Comparison of ENCODE assay signal across 15 cellular contexts in genomic region chr5:149028984-149029383, GRCh38. TPM values are rescaled to one million over a fixed set of nuclear protein-coding genes. Genes with fewer than 3 reads are reported as not detected.
A peak's percentile ranks its signal among the peaks of the same experiment; 100 is the strongest.
DNase-seq lines count a peak whose midpoint lies in the region; ATAC-seq, FAIRE-seq and TF ChIP-seq lines count a peak whose summit lies in the region.
"Had no signal": no experiment of that assay in that cellular context is flagged by ENCODE, and none has a peak within 500 bp of the region (broad histone marks: within the 10 kb centered on the region; RNA-seq: fewer than 3 reads in every experiment).

No MANE protein-coding gene starts in this region.

- H3K18ac ChIP-seq in mesenchymal stem cell (ENCODE audit: low read depth in 1 of 2, low read length in 2 of 2): peak overlapping the region in 1 of 2 experiments; percentile 28

- H4K8ac ChIP-seq in mesenchymal stem cell (ENCODE audit: low read length): no peak overlapping the region

- no peak overlapping the region for H3K4me3 Mint-ChIP-seq in activated CD4-positive, alpha-beta T cell treated with anti-CD3 and anti-CD28 coated beads, Interleukin-2, amount 10 ng/mL, durations not matched to agents 24 days and 14 days
- H3K4me3 Mint-ChIP-seq: GM23338, H9, IgD-negative memory B cell had no signal

- H3K9me3 ChIP-seq in endothelial cell of umbilical vein (replicated peaks; ENCODE audit: control insufficient read depth, insufficient read depth, low read length) (no peaks in the 10 kb centered on the region), mesenchymal stem cell (ENCODE audit: control insufficient read depth, low read length) (no peaks in the 10 kb centered on the region)
- H3K9me3 ChIP-seq: Caco-2 had no signal

- H4K91ac ChIP-seq in mesenchymal stem cell (ENCODE audit: low read length): no peak overlapping the region

- DNase-seq in activated CD4-positive, alpha-beta T cell treated with anti-CD3 and anti-CD28 coated beads, Interleukin-2, amount 10 ng/mL, durations not matched to agents 24 days and 14 days: peak; percentile 43
- no peak for DNase-seq in activated CD4-positive, alpha-beta T cell treated with anti-CD3 and anti-CD28 coated beads for 4 hours
- DNase-seq in endothelial cell of umbilical vein (ENCODE audit: low read depth, low spot score) (peak; percentile 13), mesenchymal stem cell (no peak), NCI-H82 (lab: John Stamatoyannopoulos, UW) (no peak), NCI-H2029 treated with DMSO at 0.1 percent for 48 hours (lab: John Stamatoyannopoulos, UW) (no peak), GM13976 (ENCODE audit: low spot score) (no peak)
- DNase-seq: Caco-2; CD8-positive, alpha-beta memory T cell; DND-41; GDM1; H9 had no signal

- intact Hi-C loops in activated CD4-positive, alpha-beta T cell treated with anti-CD3 and anti-CD28 coated beads, Interleukin-2, amount 10 ng/mL, durations not matched to agents 24 days and 14 days (cut with micrococcal nuclease): no loop called here
- intact Hi-C loops in endothelial cell of umbilical vein (cut with micrococcal nuclease): no loop called here

- ATAC-seq in HG02840 (IDR thresholded peaks at IDR 0.05; ENCODE audit: low FRiP score, unreplicated experiment): no peak
- ATAC-seq: GM23338 had no signal

- H3K4me1 Mint-ChIP-seq in activated CD4-positive, alpha-beta T cell treated with anti-CD3 and anti-CD28 coated beads, Interleukin-2, amount 10 ng/mL, durations not matched to agents 24 days and 14 days: peaks cover 6% of the 10 kb centered on the region
- H3K4me1 Mint-ChIP-seq: GM23338, IgD-negative memory B cell had no signal

- no peaks in the 10 kb centered on the region for H3K9me3 Mint-ChIP-seq in activated CD4-positive, alpha-beta T cell treated with anti-CD3 and anti-CD28 coated beads, Interleukin-2, amount 10 ng/mL, durations not matched to agents 24 days and 14 days
- H3K9me3 Mint-ChIP-seq: CD8-positive, alpha-beta memory T cell; GM23338; H9; IgD-negative memory B cell had no signal

- peaks cover 4% of the 10 kb centered on the region for H3K4me1 ChIP-seq in endothelial cell of umbilical vein (ENCODE audit: control insufficient read depth, extremely low read depth, insufficient read depth, low read length)
- peaks cover 5% of the 10 kb centered on the region for H3K4me1 ChIP-seq in mesenchymal stem cell (ENCODE audit: control insufficient read depth, insufficient read depth, low read depth, low read length)
- H3K4me1 ChIP-seq: Caco-2 had no signal

- WGBS in mesenchymal stem cell: over 99% methylated on average over 5 of the region's 5 CpGs

- peak; percentile 55 for FAIRE-seq in endothelial cell of umbilical vein (lab: Jason Lieb, UNC)

- no peak overlapping the region for H3K23ac ChIP-seq in mesenchymal stem cell (ENCODE audit: low read length in 2 of 2)

- dilution Hi-C loops in endothelial cell of umbilical vein (cut with MboI; ENCODE audit: extremely low pct_ligation_motif_present, low sequenced_read_pairs): no loop called here

- no peak overlapping the region for H3K27ac ChIP-seq in endothelial cell of umbilical vein (ENCODE audit: insufficient read depth, low read depth, low read length)
- H3K27ac ChIP-seq in mesenchymal stem cell (ENCODE audit: low read length, poor library complexity, severe bottlenecking): no peak overlapping the region

- POLR2A ChIA-PET in endothelial cell of umbilical vein (lab: Charles Lee): no interaction called here

- no peaks in the 10 kb centered on the region for H3K79me1 ChIP-seq in mesenchymal stem cell (replicated peaks; ENCODE audit: low read length, poor library complexity, severe bottlenecking)

- no peaks in the 10 kb centered on the region for H4K20me1 ChIP-seq in endothelial cell of umbilical vein (replicated peaks; ENCODE audit: control insufficient read depth, extremely low read depth, insufficient read depth, low read length)

- H3K27me3 ChIP-seq in endothelial cell of umbilical vein (ENCODE audit: control insufficient read depth in 2 of 2, insufficient read depth in 2 of 2, low read length in 2 of 2) (no peaks in the 10 kb centered on the region), mesenchymal stem cell (ENCODE audit: control insufficient read depth in 1 of 2, insufficient read depth in 1 of 2, low read length in 2 of 2) (no peaks in the 10 kb centered on the region)

- no peak overlapping the region for H2BK5ac ChIP-seq in mesenchymal stem cell (ENCODE audit: low read depth, low read length, poor library complexity, severe bottlenecking)

- no peaks in the 10 kb centered on the region for H3K36me3 Mint-ChIP-seq in activated CD4-positive, alpha-beta T cell treated with anti-CD3 and anti-CD28 coated beads, Interleukin-2, amount 10 ng/mL, durations not matched to agents 24 days and 14 days (ENCODE audit: low read depth)
- H3K36me3 Mint-ChIP-seq: CD8-positive, alpha-beta memory T cell; IgD-negative memory B cell had no signal

- H3K9me1 ChIP-seq in endothelial cell of umbilical vein (replicated peaks; ENCODE audit: control insufficient read depth, extremely low read depth, insufficient read depth, low read length): no peaks in the 10 kb centered on the region

- H3K4ac ChIP-seq in mesenchymal stem cell (ENCODE audit: low read depth in 1 of 2, low read length in 2 of 2): no peak overlapping the region

- peak overlapping the region; percentile 3 for H2BK15ac ChIP-seq in mesenchymal stem cell (ENCODE audit: low read depth, poor library complexity, severe bottlenecking)

- H2AFZ ChIP-seq in endothelial cell of umbilical vein (ENCODE audit: low read depth, low read length): no peak overlapping the region
- no peak overlapping the region for H2AFZ ChIP-seq in mesenchymal stem cell (ENCODE audit: low read depth, low read length)
- H2AFZ ChIP-seq: GM23338 had no signal

- H3K4me3 ChIP-seq in endothelial cell of umbilical vein (replicated peaks in 1 of 3; ENCODE audit: insufficient read depth in 1 of 3, low read depth in 1 of 3, low read length in 3 of 3) (no peak overlapping the region), mesenchymal stem cell (ENCODE audit: insufficient read depth in 1 of 2, low read depth in 1 of 2, low read length in 2 of 2) (no peak overlapping the region)
- H3K4me3 ChIP-seq: GM23338 had no signal

- H3K4me2 ChIP-seq in endothelial cell of umbilical vein (ENCODE audit: insufficient read depth, low read length) (no peak overlapping the region), mesenchymal stem cell (ENCODE audit: low read length, poor library complexity, severe bottlenecking) (no peak overlapping the region)
- H3K4me2 ChIP-seq: GM23338 had no signal

- H3K27me3 Mint-ChIP-seq in activated CD4-positive, alpha-beta T cell treated with anti-CD3 and anti-CD28 coated beads, Interleukin-2, amount 10 ng/mL, durations not matched to agents 24 days and 14 days: peaks cover 4% of the 10 kb centered on the region
- H3K27me3 Mint-ChIP-seq: IgD-negative memory B cell had no signal

- CTCF ChIA-PET in endothelial cell of umbilical vein (lab: Charles Lee): interaction anchor here (1.2 to 2.7 kb wide), 4 partner anchors 9 to 295 kb away, joined by 3 to 14 read pairs (median 4); no protein-coding TSS in a partner anchor

- in situ Hi-C loops in GM13976 (cut with MboI; ENCODE audit: low sequenced_read_pairs, unreplicated experiment): loop anchor here (25.0 kb wide), 2 partner anchors 292 to 842 kb away; no protein-coding TSS in a partner anchor

- no peak overlapping the region for H3K14ac ChIP-seq in mesenchymal stem cell (ENCODE audit: low read length in 2 of 2)

- no peak overlapping the region for H2BK120ac ChIP-seq in mesenchymal stem cell (ENCODE audit: low read depth, low read length)

- no peak overlapping the region for H2AK5ac ChIP-seq in mesenchymal stem cell (ENCODE audit: low read length, severe bottlenecking)

- no peak for TF ChIP-seq CTCF in endothelial cell of umbilical vein (IDR thresholded peaks at IDR 0.05; ENCODE audit: extremely low read depth in 1 of 2, insufficient read depth in 1 of 2, low read depth in 1 of 2, low read length in 2 of 2)
- no peak for TF ChIP-seq CTCF in GM13976 (IDR thresholded peaks at IDR 0.05; ENCODE audit: borderline replicate concordance, control extremely low read depth, extremely low read depth, insufficient read depth, missing control alignments)

- no peaks in the 10 kb centered on the region for H3K79me2 ChIP-seq in endothelial cell of umbilical vein (ENCODE audit: control insufficient read depth, insufficient read depth, low read length)

- no TSS peak for BruUV-seq in endothelial cell of umbilical vein (replicated peaks; lab: Mats Ljungman, UMichigan)

- H3K36me3 ChIP-seq in endothelial cell of umbilical vein (ENCODE audit: control insufficient read depth in 2 of 2, extremely low read depth in 1 of 2, insufficient read depth in 2 of 2, low read length in 2 of 2): no peaks in the 10 kb centered on the region
- H3K36me3 ChIP-seq in mesenchymal stem cell (ENCODE audit: control insufficient read depth in 1 of 2, insufficient read depth in 2 of 2, low read depth in 1 of 2, low read length in 2 of 2): peaks cover 0 to 6% of the 10 kb centered on the region in 2 experiments

- no peak overlapping the region for H3K27ac Mint-ChIP-seq in activated CD4-positive, alpha-beta T cell treated with anti-CD3 and anti-CD28 coated beads, Interleukin-2, amount 10 ng/mL, durations not matched to agents 24 days and 14 days
- H3K27ac Mint-ChIP-seq: GM23338, H9, IgD-negative memory B cell had no signal

- H2BK12ac ChIP-seq in mesenchymal stem cell (ENCODE audit: low read length in 2 of 2): peak overlapping the region in 1 of 2 experiments; percentile 10

- no peak overlapping the region for H3K9ac ChIP-seq in endothelial cell of umbilical vein (replicated peaks; ENCODE audit: extremely low read depth, insufficient read depth, low read length)
- no peak overlapping the region for H3K9ac ChIP-seq in mesenchymal stem cell (ENCODE audit: low read length)

- no peak for TF ChIP-seq POLR2A in endothelial cell of umbilical vein (IDR thresholded peaks at IDR 0.05; ENCODE audit: low read depth, low read length)

TF ChIP-seq in endothelial cell of umbilical vein, 7 proteins besides CTCF, POLR2A, EP300 and RAD21 (continues in another document):
- peak; percentile 55 for TF ChIP-seq MAX (IDR thresholded peaks at IDR 0.05; ENCODE audit: insufficient read depth, insufficient read length)

RNA-seq across cellular contexts. Expression of gene SH3TC2, which starts 33.9 kb away (rescaled TPM):
- not detected in 2 replicates for total RNA-seq in activated CD4-positive, alpha-beta T cell treated with anti-CD3 and anti-CD28 coated beads, Interleukin-2, amount 10 ng/mL, durations not matched to agents 24 days and 14 days
- 3.3 and 4.3 TPM in 2 replicates for total RNA-seq in endothelial cell of umbilical vein
- polyA plus RNA-seq in endothelial cell of umbilical vein: 0.81 and 0.91 TPM in 2 replicates
- 0.80 and 0.86 TPM in 2 replicates for polyA plus RNA-seq in endothelial cell of umbilical vein (2011; cell fraction: cytosol; rRNA removed)
- 3.6 and 4.3 TPM in 2 replicates for polyA plus RNA-seq in endothelial cell of umbilical vein (2011; cell fraction: nucleus; rRNA removed)
- polyA plus RNA-seq in endothelial cell of umbilical vein (2012): 0.38 and 0.75 TPM in 2 replicates
- 2.9 and 3.1 TPM in 2 replicates for polyA minus RNA-seq in endothelial cell of umbilical vein
- polyA minus RNA-seq in endothelial cell of umbilical vein (2011; cell fraction: cytosol; rRNA and poly(A)+ RNA removed): 1.5 TPM
- 2.5 and 4.5 TPM in 2 replicates for polyA minus RNA-seq in endothelial cell of umbilical vein (2011; cell fraction: nucleus; rRNA and poly(A)+ RNA removed)
- 1.4 TPM for polyA plus RNA-seq in mesenchymal stem cell (2013, experiment 1 of 2)
- 0.86 TPM for polyA plus RNA-seq in mesenchymal stem cell (2013, experiment 2 of 2)
- total RNA-seq: CD8-positive, alpha-beta memory T cell; H9 had no signal
- polyA plus RNA-seq: CD8-positive, alpha-beta memory T cell; IgD-negative memory B cell had no signal

Comparison
In these comparisons a context has a peak if more than half of its experiments do, and no peak if none do; other contexts are left out.
1. DNase-seq: peak in activated CD4-positive, alpha-beta T cell treated with anti-CD3 and anti-CD28 coated beads, Interleukin-2, amount 10 ng/mL, durations not matched to agents 24 days and 14 days (single experiment) and endothelial cell of umbilical vein (single experiment); none in activated CD4-positive, alpha-beta T cell treated with anti-CD3 and anti-CD28 coated beads for 4 hours (0 of 2), mesenchymal stem cell (single experiment), NCI-H82 (single experiment), NCI-H2029 treated with DMSO at 0.1 percent for 48 hours (single experiment) and GM13976 (single experiment).